In genomic region chr3:184807549-184807948, GRCh38 we compare ENCODE assay signal across 1 cellular context.
A peak's percentile ranks its signal among the peaks of the same experiment; 100 is the strongest.
TF ChIP-seq lines count a peak whose summit lies in the region.

No MANE protein-coding gene starts in this region.

TF ChIP-seq in HEK293, 187 proteins besides CTCF, POLR2A, EP300 and RAD21 (continued from another document):
- TF ChIP-seq PRDM2 (tag by site-specific recombination; IDR thresholded peaks at IDR 0.05; ENCODE audit: borderline replicate concordance) (no peak), ZNF529 (tag by site-specific recombination; IDR thresholded peaks at IDR 0.05; ENCODE audit: insufficient replicate concordance) (no peak), FEZF1 (tag by site-specific recombination; IDR thresholded peaks at IDR 0.05) (peak; percentile 24; the same call in 1 of the 2 replicates), PRDM10 (tag by site-specific recombination; IDR thresholded peaks at IDR 0.05) (peak; percentile 62), PRDM6 (tag by site-specific recombination; IDR thresholded peaks at IDR 0.05) (no peak), ZNF707 (tag by site-specific recombination; IDR thresholded peaks at IDR 0.05) (no peak), ZBTB49 (tag by site-specific recombination; IDR thresholded peaks at IDR 0.05; ENCODE audit: low read depth) (no peak), ZNF621 (tag by site-specific recombination; IDR thresholded peaks at IDR 0.05) (no peak), ZNF792 (tag by site-specific recombination; IDR thresholded peaks at IDR 0.05) (no peak), WT1 (tag by site-specific recombination; IDR thresholded peaks at IDR 0.05) (no peak), ZNF580 (tag by site-specific recombination; IDR thresholded peaks at IDR 0.05) (no peak), HOXD13 (CRISPR knock-in tag; IDR thresholded peaks at IDR 0.05; ENCODE audit: borderline replicate concordance) (no peak), ZNF433 (tag by site-specific recombination; IDR thresholded peaks at IDR 0.05; ENCODE audit: low read depth) (no peak), KLF16 (tag by site-specific recombination; IDR thresholded peaks at IDR 0.05) (no peak), ZNF544 (tag by site-specific recombination; IDR thresholded peaks at IDR 0.05) (no peak), ATF2 (tag by site-specific recombination; IDR thresholded peaks at IDR 0.05; ENCODE audit: low read depth) (0 out of 2 replicates have a peak, but pooled peaks have one; percentile 31), SCRT1 (tag by site-specific recombination; IDR thresholded peaks at IDR 0.05; ENCODE audit: borderline replicate concordance) (no peak), ZNF501 (tag by site-specific recombination; IDR thresholded peaks at IDR 0.05) (no peak), ZNF791 (tag by site-specific recombination; IDR thresholded peaks at IDR 0.05) (no peak)
